1 cellular context compared by ENCODE assay signal in genomic region chr2:233944722-233945121, GRCh38.
TF ChIP-seq lines count a peak whose summit lies in the region.

No MANE protein-coding gene starts in this region.

TF ChIP-seq in GM12878, 131 proteins besides CTCF, POLR2A, EP300 and RAD21:
- TF ChIP-seq NR2F1 (conservative IDR thresholded peaks at IDR 0.05), result no peak
- TF ChIP-seq JUNB (IDR thresholded peaks at IDR 0.05), result peak; percentile 72
